ENCODE assay signal across 11 cellular contexts in the genomic region with DNA sequence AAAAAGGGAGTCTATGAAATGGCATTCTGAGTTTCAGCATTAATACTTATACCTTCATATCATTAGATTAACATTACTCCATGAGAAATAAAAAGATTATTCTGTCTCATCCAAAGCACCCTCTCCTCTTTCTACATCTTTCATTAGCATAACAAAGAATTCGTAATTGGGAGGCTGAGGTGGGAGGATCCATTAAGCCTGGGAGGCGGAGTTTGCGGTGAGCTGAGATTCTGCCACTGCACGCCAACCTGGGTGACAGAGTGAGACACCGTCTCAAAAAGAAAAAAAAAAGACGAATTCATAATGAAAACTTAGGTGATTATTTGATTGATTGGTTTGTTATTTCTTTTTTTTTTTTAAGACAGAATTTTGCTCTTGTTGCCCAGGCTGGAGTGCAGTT. TPM values are rescaled to one million over a fixed set of nuclear protein-coding genes. Genes with fewer than 3 reads are reported as not detected.
DNase-seq lines count a peak whose midpoint lies in the region; ATAC-seq, FAIRE-seq and TF ChIP-seq lines count a peak whose summit lies in the region.
"Had no signal": no experiment of that assay in that cellular context is flagged by ENCODE, and none has a peak within 500 bp of the region (broad histone marks: within the 10 kb centered on the region; RNA-seq: fewer than 3 reads in every experiment).

No MANE protein-coding gene starts in this region.

- TF ChIP-seq EP300 in A549 (IDR thresholded peaks at IDR 0.05): no peak

- H3K4me2 ChIP-seq in A549: peak overlapping the region; percentile 79

- 91% methylated on average over 6 of the region's 6 CpGs for WGBS in A549 (ENCODE audit: missing lambda C conversion rate)

- CTCF ChIA-PET in A549 (lab: Yijun Ruan, JAX): interaction anchor here (0.7 to 3.8 kb wide), 10 partner anchors 10 to 186 kb away, joined by 3 to 32 read pairs (median 7); a partner anchor contains a TSS

- DNase-seq in A549 (ENCODE audit: low read depth in 1 of 2, low spot score in 1 of 2) (no peak), ELF-1 (ENCODE audit: low read depth, low spot score) (peak; percentile 53), T-helper 9 cell (peak; percentile 19), GDM1 (lab: John Stamatoyannopoulos, UW) (no peak), Kasumi-1 (lab: John Stamatoyannopoulos, UW) (no peak)
- no peak for DNase-seq in activated CD4-positive, CD25-positive, alpha-beta regulatory T cell (lab: John Stamatoyannopoulos, UW)
- DNase-seq: activated CD8-positive, alpha-beta memory T cell treated with anti-CD3 and anti-CD28 coated beads, Interleukin-2, amount 50 U/mL, for 4 hours; dermis blood vessel endothelial cell had no signal

- FAIRE-seq in A549 (lab: Jason Lieb, UNC): no peak
- FAIRE-seq: RCC 7860 had no signal

- no peaks in the 10 kb centered on the region for H3K9me3 ChIP-seq in A549

- H3K4me3 ChIP-seq in A549: peak overlapping the region; percentile 90; the same call in 1 of the 3 replicates

- POLR2A ChIA-PET in A549 (lab: Yijun Ruan, JAX): no interaction called here

- TF ChIP-seq RAD21 in A549 (conservative IDR thresholded peaks at IDR 0.05 in 1 of 2, IDR thresholded peaks at IDR 0.05 in 1 of 2): no peak

- H3K4me1 ChIP-seq in A549: peaks cover 23% of the 10 kb centered on the region

- TF ChIP-seq CTCF in A549 (IDR thresholded peaks at IDR 0.05): no peak

- no peak for ATAC-seq in A549
- no peak for ATAC-seq in activated CD4-positive, CD25-positive, alpha-beta regulatory T cell treated with anti-CD3 and anti-CD28 coated beads, Interleukin-2, amount 50 U/mL, for 24 hours

- no peak for TF ChIP-seq POLR2A in A549 (IDR thresholded peaks at IDR 0.05; ENCODE audit: low read length)

- H3K27ac ChIP-seq in A549 (peak overlapping the region; percentile 19 to 96; a peak in 2 of 6 replicates), layer of hippocampus (ENCODE audit: low read depth, low read length) (peak overlapping the region; percentile 92)

- no peaks in the 10 kb centered on the region for H3K27me3 ChIP-seq in layer of hippocampus (ENCODE audit: control insufficient read depth, insufficient read depth, low read length)

TF ChIP-seq in A549, 52 proteins besides CTCF, POLR2A, EP300 and RAD21:
- TF ChIP-seq ZSCAN20 (CRISPR knock-in tag; IDR thresholded peaks at IDR 0.05): no peak
- TF ChIP-seq, protein P1, sequence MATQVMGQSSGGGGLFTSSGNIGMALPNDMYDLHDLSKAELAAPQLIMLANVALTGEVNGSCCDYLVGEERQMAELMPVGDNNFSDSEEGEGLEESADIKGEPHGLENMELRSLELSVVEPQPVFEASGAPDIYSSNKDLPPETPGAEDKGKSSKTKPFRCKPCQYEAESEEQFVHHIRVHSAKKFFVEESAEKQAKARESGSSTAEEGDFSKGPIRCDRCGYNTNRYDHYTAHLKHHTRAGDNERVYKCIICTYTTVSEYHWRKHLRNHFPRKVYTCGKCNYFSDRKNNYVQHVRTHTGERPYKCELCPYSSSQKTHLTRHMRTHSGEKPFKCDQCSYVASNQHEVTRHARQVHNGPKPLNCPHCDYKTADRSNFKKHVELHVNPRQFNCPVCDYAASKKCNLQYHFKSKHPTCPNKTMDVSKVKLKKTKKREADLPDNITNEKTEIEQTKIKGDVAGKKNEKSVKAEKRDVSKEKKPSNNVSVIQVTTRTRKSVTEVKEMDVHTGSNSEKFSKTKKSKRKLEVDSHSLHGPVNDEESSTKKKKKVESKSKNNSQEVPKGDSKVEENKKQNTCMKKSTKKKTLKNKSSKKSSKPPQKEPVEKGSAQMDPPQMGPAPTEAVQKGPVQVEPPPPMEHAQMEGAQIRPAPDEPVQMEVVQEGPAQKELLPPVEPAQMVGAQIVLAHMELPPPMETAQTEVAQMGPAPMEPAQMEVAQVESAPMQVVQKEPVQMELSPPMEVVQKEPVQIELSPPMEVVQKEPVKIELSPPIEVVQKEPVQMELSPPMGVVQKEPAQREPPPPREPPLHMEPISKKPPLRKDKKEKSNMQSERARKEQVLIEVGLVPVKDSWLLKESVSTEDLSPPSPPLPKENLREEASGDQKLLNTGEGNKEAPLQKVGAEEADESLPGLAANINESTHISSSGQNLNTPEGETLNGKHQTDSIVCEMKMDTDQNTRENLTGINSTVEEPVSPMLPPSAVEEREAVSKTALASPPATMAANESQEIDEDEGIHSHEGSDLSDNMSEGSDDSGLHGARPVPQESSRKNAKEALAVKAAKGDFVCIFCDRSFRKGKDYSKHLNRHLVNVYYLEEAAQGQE (IDR thresholded peaks at IDR 0.05): no peak

RNA-seq across cellular contexts. Expression of a gene that starts 1.8 kb away (rescaled TPM):
- polyA plus RNA-seq in A549 (2011; rRNA removed) (34.5 and 43.5 TPM in 2 replicates), A549 (2017; fragmentation: RNase III; extraction: RNeasy Plus Mini Kit Qiagen cat#74134 plus additional on column Dnase treatment) (11.2 to 12.1 TPM (median 11.4 TPM) in 3 replicates)
- 5.1 and 6.4 TPM in 2 replicates for polyA plus RNA-seq in A549 (2012; cell fraction: cytosol; rRNA removed)
- 5.5 TPM in 2 replicates for polyA plus RNA-seq in A549 (2012; cell fraction: nucleus; rRNA removed)
- polyA minus RNA-seq in A549 (2011; rRNA and poly(A)+ RNA removed): 49.2 and 54.1 TPM in 2 replicates

Comparison
In these comparisons a context has a peak if more than half of its experiments do, and no peak if none do; other contexts are left out.
1. DNase-seq: peak in ELF-1 (single experiment) and T-helper 9 cell (single experiment); none in A549 (0 of 2), activated CD4-positive, CD25-positive, alpha-beta regulatory T cell (0 of 4), GDM1 (single experiment) and Kasumi-1 (0 of 2).